In the genomic region with DNA sequence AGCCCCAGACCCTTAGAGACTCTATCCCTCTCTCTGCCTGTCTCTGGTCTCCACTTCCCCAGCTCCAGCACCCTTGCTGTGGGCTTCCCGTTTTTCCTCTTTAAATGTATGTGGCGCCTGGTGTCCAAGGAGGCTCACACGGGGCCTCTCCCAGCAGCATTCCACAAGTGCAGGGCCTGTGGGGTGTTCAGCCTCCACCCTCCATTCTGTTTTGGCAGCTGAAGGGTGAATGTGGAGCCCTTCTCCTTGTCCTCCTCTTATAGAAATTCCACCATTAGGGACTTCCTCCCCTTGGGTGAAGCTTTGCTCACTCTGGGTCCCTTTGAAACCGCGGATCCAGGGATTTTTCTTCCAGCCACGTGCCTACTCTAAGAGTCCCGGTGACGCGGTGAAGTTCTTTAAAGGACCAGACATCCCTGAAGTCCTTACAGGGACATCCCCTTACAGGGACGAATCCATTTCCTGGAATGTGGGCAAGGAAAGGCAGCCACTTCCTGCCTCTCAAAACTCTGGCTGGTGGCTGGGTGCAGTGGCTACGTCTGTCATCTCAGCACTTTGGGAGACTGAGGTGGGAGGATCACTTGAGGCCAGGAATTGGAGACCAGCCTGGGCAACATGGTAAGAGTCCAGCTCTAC, we compare ENCODE assay signal across 2 cellular contexts.
TF ChIP-seq lines count a peak whose summit lies in the region.

No MANE protein-coding gene starts in this region.

TF ChIP-seq in GM23338, 12 proteins besides CTCF, POLR2A, EP300 and RAD21:
- TF ChIP-seq EZH2 (IDR thresholded peaks at IDR 0.05; ENCODE audit: low read depth, unreplicated experiment) = no peak
- TF ChIP-seq CREB1 (CRISPR knock-in tag; IDR thresholded peaks at IDR 0.05; ENCODE audit: low read depth) = no peak
- TF ChIP-seq ZNF114 (CRISPR knock-in tag; IDR thresholded peaks at IDR 0.05) = no peak
- TF ChIP-seq STAT1 (IDR thresholded peaks at IDR 0.05; ENCODE audit: unreplicated experiment) = no peak
- TF ChIP-seq POLR2AphosphoS5 (IDR thresholded peaks at IDR 0.05; ENCODE audit: low read depth) = no peak
- TF ChIP-seq, protein P1, sequence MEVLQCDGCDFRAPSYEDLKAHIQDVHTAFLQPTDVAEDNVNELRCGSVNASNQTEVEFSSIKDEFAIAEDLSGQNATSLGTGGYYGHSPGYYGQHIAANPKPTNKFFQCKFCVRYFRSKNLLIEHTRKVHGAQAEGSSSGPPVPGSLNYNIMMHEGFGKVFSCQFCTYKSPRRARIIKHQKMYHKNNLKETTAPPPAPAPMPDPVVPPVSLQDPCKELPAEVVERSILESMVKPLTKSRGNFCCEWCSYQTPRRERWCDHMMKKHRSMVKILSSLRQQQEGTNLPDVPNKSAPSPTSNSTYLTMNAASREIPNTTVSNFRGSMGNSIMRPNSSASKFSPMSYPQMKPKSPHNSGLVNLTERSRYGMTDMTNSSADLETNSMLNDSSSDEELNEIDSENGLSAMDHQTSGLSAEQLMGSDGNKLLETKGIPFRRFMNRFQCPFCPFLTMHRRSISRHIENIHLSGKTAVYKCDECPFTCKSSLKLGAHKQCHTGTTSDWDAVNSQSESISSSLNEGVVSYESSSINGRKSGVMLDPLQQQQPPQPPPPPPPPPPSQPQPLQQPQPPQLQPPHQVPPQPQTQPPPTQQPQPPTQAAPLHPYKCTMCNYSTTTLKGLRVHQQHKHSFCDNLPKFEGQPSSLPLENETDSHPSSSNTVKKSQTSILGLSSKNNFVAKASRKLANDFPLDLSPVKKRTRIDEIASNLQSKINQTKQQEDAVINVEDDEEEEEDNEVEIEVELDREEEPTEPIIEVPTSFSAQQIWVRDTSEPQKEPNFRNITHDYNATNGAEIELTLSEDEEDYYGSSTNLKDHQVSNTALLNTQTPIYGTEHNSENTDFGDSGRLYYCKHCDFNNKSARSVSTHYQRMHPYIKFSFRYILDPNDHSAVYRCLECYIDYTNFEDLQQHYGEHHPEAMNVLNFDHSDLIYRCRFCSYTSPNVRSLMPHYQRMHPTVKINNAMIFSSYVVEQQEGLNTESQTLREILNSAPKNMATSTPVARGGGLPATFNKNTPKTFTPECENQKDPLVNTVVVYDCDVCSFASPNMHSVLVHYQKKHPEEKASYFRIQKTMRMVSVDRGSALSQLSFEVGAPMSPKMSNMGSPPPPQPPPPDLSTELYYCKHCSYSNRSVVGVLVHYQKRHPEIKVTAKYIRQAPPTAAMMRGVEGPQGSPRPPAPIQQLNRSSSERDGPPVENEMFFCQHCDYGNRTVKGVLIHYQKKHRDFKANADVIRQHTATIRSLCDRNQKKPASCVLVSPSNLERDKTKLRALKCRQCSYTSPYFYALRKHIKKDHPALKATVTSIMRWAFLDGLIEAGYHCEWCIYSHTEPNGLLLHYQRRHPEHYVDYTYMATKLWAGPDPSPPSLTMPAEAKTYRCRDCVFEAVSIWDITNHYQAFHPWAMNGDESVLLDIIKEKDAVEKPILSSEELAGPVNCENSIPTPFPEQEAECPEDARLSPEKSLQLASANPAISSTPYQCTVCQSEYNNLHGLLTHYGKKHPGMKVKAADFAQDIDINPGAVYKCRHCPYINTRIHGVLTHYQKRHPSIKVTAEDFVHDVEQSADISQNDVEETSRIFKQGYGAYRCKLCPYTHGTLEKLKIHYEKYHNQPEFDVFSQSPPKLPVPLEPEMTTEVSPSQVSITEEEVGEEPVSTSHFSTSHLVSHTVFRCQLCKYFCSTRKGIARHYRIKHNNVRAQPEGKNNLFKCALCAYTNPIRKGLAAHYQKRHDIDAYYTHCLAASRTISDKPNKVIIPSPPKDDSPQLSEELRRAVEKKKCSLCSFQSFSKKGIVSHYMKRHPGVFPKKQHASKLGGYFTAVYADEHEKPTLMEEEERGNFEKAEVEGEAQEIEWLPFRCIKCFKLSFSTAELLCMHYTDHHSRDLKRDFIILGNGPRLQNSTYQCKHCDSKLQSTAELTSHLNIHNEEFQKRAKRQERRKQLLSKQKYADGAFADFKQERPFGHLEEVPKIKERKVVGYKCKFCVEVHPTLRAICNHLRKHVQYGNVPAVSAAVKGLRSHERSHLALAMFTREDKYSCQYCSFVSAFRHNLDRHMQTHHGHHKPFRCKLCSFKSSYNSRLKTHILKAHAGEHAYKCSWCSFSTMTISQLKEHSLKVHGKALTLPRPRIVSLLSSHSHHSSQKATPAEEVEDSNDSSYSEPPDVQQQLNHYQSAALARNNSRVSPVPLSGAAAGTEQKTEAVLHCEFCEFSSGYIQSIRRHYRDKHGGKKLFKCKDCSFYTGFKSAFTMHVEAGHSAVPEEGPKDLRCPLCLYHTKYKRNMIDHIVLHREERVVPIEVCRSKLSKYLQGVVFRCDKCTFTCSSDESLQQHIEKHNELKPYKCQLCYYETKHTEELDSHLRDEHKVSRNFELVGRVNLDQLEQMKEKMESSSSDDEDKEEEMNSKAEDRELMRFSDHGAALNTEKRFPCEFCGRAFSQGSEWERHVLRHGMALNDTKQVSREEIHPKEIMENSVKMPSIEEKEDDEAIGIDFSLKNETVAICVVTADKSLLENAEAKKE (CRISPR knock-in tag; IDR thresholded peaks at IDR 0.05) = no peak
- no peak for TF ChIP-seq ZNF331 (CRISPR knock-in tag; IDR thresholded peaks at IDR 0.05; ENCODE audit: low read depth)
- no peak for TF ChIP-seq EZH2phosphoT487 (IDR thresholded peaks at IDR 0.05; ENCODE audit: unreplicated experiment)
- TF ChIP-seq JUNB (IDR thresholded peaks at IDR 0.05; ENCODE audit: unreplicated experiment) = no peak
- TF ChIP-seq NANOG (IDR thresholded peaks at IDR 0.05; ENCODE audit: borderline replicate concordance) = no peak

TF ChIP-seq in H1, 55 proteins besides CTCF, POLR2A, EP300 and RAD21:
- TF ChIP-seq HDAC6 (IDR thresholded peaks at IDR 0.05; ENCODE audit: low read depth, low read length) = no peak
- no peak for TF ChIP-seq SP2 (IDR thresholded peaks at IDR 0.05; ENCODE audit: low read length)
- TF ChIP-seq, protein P2, sequence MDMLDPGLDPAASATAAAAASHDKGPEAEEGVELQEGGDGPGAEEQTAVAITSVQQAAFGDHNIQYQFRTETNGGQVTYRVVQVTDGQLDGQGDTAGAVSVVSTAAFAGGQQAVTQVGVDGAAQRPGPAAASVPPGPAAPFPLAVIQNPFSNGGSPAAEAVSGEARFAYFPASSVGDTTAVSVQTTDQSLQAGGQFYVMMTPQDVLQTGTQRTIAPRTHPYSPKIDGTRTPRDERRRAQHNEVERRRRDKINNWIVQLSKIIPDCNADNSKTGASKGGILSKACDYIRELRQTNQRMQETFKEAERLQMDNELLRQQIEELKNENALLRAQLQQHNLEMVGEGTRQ (IDR thresholded peaks at IDR 0.05; ENCODE audit: low read length) = no peak
- no peak for TF ChIP-seq CEBPB (IDR thresholded peaks at IDR 0.05; ENCODE audit: low read depth, low read length)
